11 cellular contexts compared by ENCODE assay signal in the genomic region with DNA sequence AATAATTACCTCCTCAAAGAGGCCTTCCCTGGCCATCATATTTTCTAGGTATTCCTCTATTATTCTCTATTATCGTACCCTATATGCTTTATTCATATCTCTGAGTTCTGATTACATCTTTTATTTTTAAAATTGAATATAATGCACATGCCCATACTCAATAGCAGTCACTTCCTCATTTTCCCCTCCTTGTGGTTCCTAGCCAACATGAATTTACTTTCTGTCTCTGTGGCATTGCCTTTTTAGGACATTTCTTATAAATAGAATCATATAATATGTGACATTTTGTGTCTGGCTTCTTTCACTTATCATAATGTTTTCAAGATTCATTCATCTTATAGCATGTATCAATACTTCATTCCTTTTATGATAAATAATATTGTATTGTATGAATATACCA.
"Had no signal": no experiment of that assay in that cellular context is flagged by ENCODE, and none has a peak within 500 bp of the region (broad histone marks: within the 10 kb centered on the region; RNA-seq: fewer than 3 reads in every experiment).

No MANE protein-coding gene starts in this region.

- ATAC-seq: foreskin keratinocyte; left colon; stimulated activated naive CD8-positive, alpha-beta T cell treated with anti-CD3 and anti-CD28 coated beads, Interleukin-15, amount 100 ng/mL, for 72 hours had no signal

- DNase-seq: activated CD4-positive, alpha-beta memory T cell treated with anti-CD3 and anti-CD28 coated beads, Interleukin-2, amount 10 ng/mL, durations not matched to agents 7 days and 5 days; activated naive CD4-positive, alpha-beta T cell treated with anti-CD3 and anti-CD28 coated beads, Interleukin-2, amount 10 ng/mL, durations not matched to agents 7 days and 5 days; adrenal gland; foreskin keratinocyte; head of caudate nucleus; left colon; midbrain; naive B cell; retina; stimulated activated CD4-positive, alpha-beta T cell treated with anti-CD3 and anti-CD28 coated beads, Interleukin-4, amount 100 ng/mL, for 1 hour; stimulated activated naive CD8-positive, alpha-beta T cell treated with anti-CD3 and anti-CD28 coated beads, Interleukin-15, amount 100 ng/mL, for 72 hours had no signal
